Comparison of ENCODE assay signal across 31 cellular contexts in the genomic region with DNA sequence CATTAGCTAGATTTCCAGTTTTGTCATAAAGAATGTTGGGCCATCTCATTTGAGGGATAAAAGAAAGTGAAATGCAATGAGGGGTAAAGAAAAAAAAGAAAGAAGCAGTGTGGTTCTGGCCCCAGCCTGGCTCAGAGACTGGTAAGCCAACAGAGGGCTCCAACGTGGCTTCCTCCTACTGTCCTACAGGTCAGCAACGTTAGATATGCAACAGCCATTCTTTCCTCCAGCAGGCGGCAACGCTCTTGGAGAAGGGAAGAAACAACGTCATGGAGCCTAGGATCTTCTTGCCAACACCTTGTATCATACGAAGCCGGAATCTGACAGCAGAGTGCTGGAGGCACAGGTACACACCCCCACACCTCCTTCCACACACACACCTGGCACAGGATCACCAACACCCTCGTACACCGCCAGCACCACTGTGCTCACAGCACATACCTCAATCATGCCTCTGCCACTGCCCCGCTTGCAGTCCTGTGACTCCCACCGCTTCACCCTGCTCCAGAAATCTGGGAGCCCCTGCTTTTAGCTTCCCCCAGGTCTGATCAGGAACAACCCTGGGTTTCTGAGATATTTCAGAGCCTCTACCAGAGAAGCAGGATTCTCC.
DNase-seq lines count a peak whose midpoint lies in the region; ATAC-seq, FAIRE-seq and TF ChIP-seq lines count a peak whose summit lies in the region.
"Had no signal": no experiment of that assay in that cellular context is flagged by ENCODE, and none has a peak within 500 bp of the region (broad histone marks: within the 10 kb centered on the region; RNA-seq: fewer than 3 reads in every experiment).

No MANE protein-coding gene starts in this region.

- peaks cover 15% of the 10 kb centered on the region for H3K9me3 ChIP-seq in HepG2 (ENCODE audit: low read length)
- no peaks in the 10 kb centered on the region for H3K9me3 ChIP-seq in right lobe of liver
- peaks cover 10% of the 10 kb centered on the region for H3K9me3 ChIP-seq in mesenchymal stem cell (ENCODE audit: control insufficient read depth, low read length)
- no peaks in the 10 kb centered on the region for H3K9me3 ChIP-seq in thoracic aorta
- H3K9me3 ChIP-seq: lower lobe of right lung had no signal

- BruUV-seq in HepG2 (replicated peaks; lab: Mats Ljungman, UMichigan) = no TSS peak

- no peak overlapping the region for H3K27ac ChIP-seq in HepG2 (ENCODE audit: extremely low read length, insufficient read depth, low read length)
- no peak overlapping the region for H3K27ac ChIP-seq in right lobe of liver
- H3K27ac ChIP-seq in mesenchymal stem cell (ENCODE audit: low read length, poor library complexity, severe bottlenecking) = no peak overlapping the region
- peak overlapping the region; percentile 6 to 25 for H3K27ac ChIP-seq in thoracic aorta
- H3K27ac ChIP-seq: esophagus muscularis mucosa, lower lobe of right lung, tibial nerve, VCaP had no signal

- 48% methylated on average over 6 of the region's 11 CpGs for WGBS in HepG2 (ENCODE audit: low lambda C conversion rate)
- WGBS in right lobe of liver (ENCODE audit: insufficient coverage, low coverage, low lambda C conversion rate, missing lambda C conversion rate) = 80% methylated on average over 11 of the region's 11 CpGs
- 89% methylated on average over 11 of the region's 11 CpGs for WGBS in mesenchymal stem cell

- POLR2A ChIA-PET in HepG2 (lab: Yijun Ruan, JAX) = no interaction called here

- H2BK12ac ChIP-seq in mesenchymal stem cell (ENCODE audit: low read length in 2 of 2) = no peak overlapping the region

- no peak overlapping the region for H3K18ac ChIP-seq in mesenchymal stem cell (ENCODE audit: low read depth in 1 of 2, low read length in 2 of 2)

- H3K4me1 ChIP-seq in HepG2 (ENCODE audit: insufficient read depth, low read length) (no peaks in the 10 kb centered on the region), right lobe of liver (no peaks in the 10 kb centered on the region), mesenchymal stem cell (ENCODE audit: control insufficient read depth, insufficient read depth, low read depth, low read length) (no peaks in the 10 kb centered on the region), thoracic aorta (ENCODE audit: control insufficient read depth in 1 of 2, low read depth in 2 of 2) (peaks cover 0 to 9% of the 10 kb centered on the region in 2 donors)
- H3K4me1 ChIP-seq: esophagus muscularis mucosa, lower lobe of right lung had no signal

- H3K79me1 ChIP-seq in mesenchymal stem cell (replicated peaks; ENCODE audit: low read length, poor library complexity, severe bottlenecking) = no peaks in the 10 kb centered on the region

- no peak overlapping the region for H4K8ac ChIP-seq in mesenchymal stem cell (ENCODE audit: low read length)

- no peak overlapping the region for H2AK5ac ChIP-seq in mesenchymal stem cell (ENCODE audit: low read length, severe bottlenecking)

- no peaks in the 10 kb centered on the region for H3K79me2 ChIP-seq in HepG2 (ENCODE audit: insufficient read depth, low read length)

- no peak overlapping the region for H3K23ac ChIP-seq in mesenchymal stem cell (ENCODE audit: low read length in 2 of 2)

- TF ChIP-seq EP300 in HepG2 (IDR thresholded peaks at IDR 0.05; ENCODE audit: low read depth in 2 of 2, low read length in 2 of 2) = no peak
- no peak for TF ChIP-seq EP300 in HepG2 (CRISPR knock-in tag; IDR thresholded peaks at IDR 0.05; ENCODE audit: borderline replicate concordance)

- H3K4me3 ChIP-seq in HepG2 (replicated peaks in 1 of 3; ENCODE audit: insufficient read depth in 1 of 3, low read depth in 2 of 3, low read length in 3 of 3) = no peak overlapping the region
- H3K4me3 ChIP-seq in right lobe of liver = no peak overlapping the region
- H3K4me3 ChIP-seq in bronchial epithelial cell (ENCODE audit: low read depth, low read length) = no peak overlapping the region
- no peak overlapping the region for H3K4me3 ChIP-seq in mesenchymal stem cell (ENCODE audit: insufficient read depth in 1 of 2, low read depth in 1 of 2, low read length in 2 of 2)
- H3K4me3 ChIP-seq in thoracic aorta = no peak overlapping the region
- H3K4me3 ChIP-seq: esophagus muscularis mucosa, lower lobe of right lung, tibial nerve had no signal

- no peak overlapping the region for H4K91ac ChIP-seq in mesenchymal stem cell (ENCODE audit: low read length)

- H3K27me3 ChIP-seq in HepG2 (ENCODE audit: control insufficient read depth in 1 of 2, insufficient read depth in 2 of 2, low read length in 2 of 2) (no peaks in the 10 kb centered on the region; a peak in 1 of 5 replicates), right lobe of liver (no peaks in the 10 kb centered on the region), bronchial epithelial cell (ENCODE audit: control insufficient read depth, insufficient read depth, low read length) (no peaks in the 10 kb centered on the region), mesenchymal stem cell (ENCODE audit: control insufficient read depth in 1 of 2, insufficient read depth in 1 of 2, low read length in 2 of 2) (no peaks in the 10 kb centered on the region), thoracic aorta (replicated peaks; ENCODE audit: insufficient read depth) (no peaks in the 10 kb centered on the region)
- H3K27me3 ChIP-seq: esophagus muscularis mucosa, tibial nerve had no signal

- TF ChIP-seq POLR2A in HepG2 (IDR thresholded peaks at IDR 0.05; ENCODE audit: insufficient read depth in 1 of 2, low read depth in 2 of 2, low read length in 2 of 2) = no peak
- no peak for TF ChIP-seq POLR2A in right lobe of liver (IDR thresholded peaks at IDR 0.05)

- intact Hi-C loops in HepG2 (cut with micrococcal nuclease; ENCODE audit: unreplicated experiment) = no loop called here
- intact Hi-C loops in right lobe of liver (cut with DNase I) = no loop called here

- DNase-seq in HepG2 (ENCODE audit: low spot score) (peak; percentile 2), right lobe of liver (no peak), bronchial epithelial cell (ENCODE audit: low read depth) (no peak), mesenchymal stem cell (no peak), thoracic aorta (ENCODE audit: low spot score) (no peak), COLO829 (ENCODE audit: low spot score) (no peak), G401 (ENCODE audit: low spot score) (no peak)
- DNase-seq: activated CD4-positive, alpha-beta T cell treated with anti-CD3 and anti-CD28 coated beads, Interleukin-2, amount 10 ng/mL, durations not matched to agents 7 days and 5 days; activated effector memory CD4-positive, alpha-beta T cell treated with Interleukin-2 at 50 U/mL for 16 hours; aorta; caudate nucleus; CD8-positive, alpha-beta T cell; EL; foreskin fibroblast; HCEC 1CT; head of caudate nucleus; lower lobe of right lung; NCI-H1436 treated with DMSO at 0.1 percent for 48 hours; NCI-H2107; NCI-H446; NCI-H748 treated with DMSO at 0.1 percent for 48 hours; SHP77 treated with DMSO at 0.1 percent for 48 hours; stimulated activated CD4-positive, alpha-beta T cell treated with anti-CD3 and anti-CD28 coated beads, Interleukin-4, amount 100 ng/mL, for 24 hours; T-helper 9 cell had no signal

- H3K4ac ChIP-seq in mesenchymal stem cell (ENCODE audit: low read depth in 1 of 2, low read length in 2 of 2) = no peak overlapping the region

- H3K36me3 ChIP-seq in HepG2 (replicated peaks in 1 of 2; ENCODE audit: control insufficient read depth in 1 of 2, insufficient read depth in 2 of 2, low read length in 2 of 2) = no peaks in the 10 kb centered on the region
- no peaks in the 10 kb centered on the region for H3K36me3 ChIP-seq in right lobe of liver
- no peaks in the 10 kb centered on the region for H3K36me3 ChIP-seq in bronchial epithelial cell (ENCODE audit: control insufficient read depth, insufficient read depth, low read length)
- H3K36me3 ChIP-seq in mesenchymal stem cell (ENCODE audit: control insufficient read depth in 1 of 2, insufficient read depth in 2 of 2, low read depth in 1 of 2, low read length in 2 of 2) = peaks cover 9 to 11% of the 10 kb centered on the region in 2 experiments
- no peaks in the 10 kb centered on the region for H3K36me3 ChIP-seq in thoracic aorta
- H3K36me3 ChIP-seq: esophagus muscularis mucosa, lower lobe of right lung, tibial nerve had no signal

- H3K4me2 ChIP-seq in HepG2 (ENCODE audit: low read depth, low read length) (no peak overlapping the region), mesenchymal stem cell (ENCODE audit: low read length, poor library complexity, severe bottlenecking) (no peak overlapping the region)

- H3K9ac ChIP-seq in HepG2 (ENCODE audit: insufficient read depth, low read depth, low read length) (no peak overlapping the region), mesenchymal stem cell (ENCODE audit: low read length) (peak overlapping the region; percentile 59)

- FAIRE-seq in HepG2 (lab: Jason Lieb, UNC) = no peak
- peak; percentile 70 for FAIRE-seq in bronchial epithelial cell (lab: Jason Lieb, UNC)
- FAIRE-seq: endometrium, GM12892, RCC 7860 had no signal

- peak; percentile 72 for ATAC-seq in HepG2
- no peak for ATAC-seq in right lobe of liver
- no peak for ATAC-seq in thoracic aorta (ENCODE audit: insufficient number of reproducible peaks, low FRiP score, low read depth)
- ATAC-seq in HG02588 (IDR thresholded peaks at IDR 0.05; ENCODE audit: unreplicated experiment) = no peak
- ATAC-seq: CD8-positive, alpha-beta T cell; lower lobe of right lung had no signal

- H2AFZ ChIP-seq in HepG2 (ENCODE audit: low read length) (no peak overlapping the region), mesenchymal stem cell (ENCODE audit: low read depth, low read length) (no peak overlapping the region)

- no peak overlapping the region for H2BK5ac ChIP-seq in mesenchymal stem cell (ENCODE audit: low read depth, low read length, poor library complexity, severe bottlenecking)

- in situ Hi-C loops in HepG2 (cut with HindIII; ENCODE audit: extremely low pct_ligation_motif_present, low pct_unique_long_range_greater_than_20kb) (no loop called here), G401 (cut with HindIII; ENCODE audit: low sequenced_read_pairs) (no loop called here)

- H4K20me1 ChIP-seq in HepG2 (ENCODE audit: insufficient read depth, low read length) = no peaks in the 10 kb centered on the region

- TF ChIP-seq CTCF in HepG2 (CRISPR knock-in tag; IDR thresholded peaks at IDR 0.05) (no peak), right lobe of liver (IDR thresholded peaks at IDR 0.05) (no peak), bronchial epithelial cell (IDR thresholded peaks at IDR 0.05; ENCODE audit: insufficient read depth, low read length, severe bottlenecking) (no peak), thoracic aorta (IDR thresholded peaks at IDR 0.05) (no peak)

- TF ChIP-seq RAD21 in HepG2 (CRISPR knock-in tag; IDR thresholded peaks at IDR 0.05) = no peak

- no peak overlapping the region for H2BK15ac ChIP-seq in mesenchymal stem cell (ENCODE audit: low read depth, poor library complexity, severe bottlenecking)

- no peak overlapping the region for H2BK120ac ChIP-seq in mesenchymal stem cell (ENCODE audit: low read depth, low read length)

- CTCF ChIA-PET in HepG2 (lab: Yijun Ruan, JAX; ENCODE audit: low intra/inter-chr PET ratio, low total read pairs) = no interaction called here

- peak overlapping the region in 1 of 2 experiments; percentile 61 for H3K14ac ChIP-seq in mesenchymal stem cell (ENCODE audit: low read length in 2 of 2)

Comparison
In these comparisons a context has a peak if more than half of its experiments do, and no peak if none do; other contexts are left out.
1. H3K27ac ChIP-seq: peak in thoracic aorta (2 of 2); none in HepG2 (single experiment), right lobe of liver (0 of 3) and mesenchymal stem cell (single experiment).